ENCODE assay signal across 17 cellular contexts in genomic region chr14:95008445-95009217, GRCh38.
"Had no signal": no experiment of that assay in that cellular context is flagged by ENCODE, and none has a peak within 500 bp of the region (broad histone marks: within the 10 kb centered on the region; RNA-seq: fewer than 3 reads in every experiment).

No MANE protein-coding gene starts in this region.

- H3K27ac Mint-ChIP-seq: activated CD4-positive, alpha-beta memory T cell treated with anti-CD3 and anti-CD28 coated beads for 36 hours; activated naive CD8-positive, alpha-beta T cell; activated T-helper 1 cell treated with anti-CD3 and anti-CD28 coated beads, Interleukin-12 subunit alpha, Interleukin-12 subunit beta, Interleukin-2, Interleukin-4 antibody, amounts not matched to agents 30 ng/mL and 10 ng/mL and 1 ng/mL, durations not matched to agents 14 hours and 24 hours and 36 hours; naive thymus-derived CD4-positive, alpha-beta T cell; stimulated activated memory B cell treated with anti-CD40 and anti-IgM and Interleukin-4, amounts not matched to agents 10 μg/mL and 1 μg/mL and 100 μg/mL, for 72 hours; T-helper 2 cell treated with Interferon-gamma antibody and Interleukin-4, amounts not matched to agents 5 μg/mL and 100 μg/mL, for 36 hours; WTC11 had no signal

- H3K4me3 Mint-ChIP-seq: activated CD4-positive, alpha-beta memory T cell treated with anti-CD3 and anti-CD28 coated beads for 36 hours; activated naive CD8-positive, alpha-beta T cell; activated T-helper 1 cell treated with anti-CD3 and anti-CD28 coated beads, Interleukin-12 subunit alpha, Interleukin-12 subunit beta, Interleukin-2, Interleukin-4 antibody, amounts not matched to agents 30 ng/mL and 10 ng/mL and 1 ng/mL, durations not matched to agents 14 hours and 24 hours and 36 hours; naive thymus-derived CD4-positive, alpha-beta T cell; stimulated activated memory B cell treated with anti-CD40 and anti-IgM and Interleukin-4, amounts not matched to agents 10 μg/mL and 1 μg/mL and 100 μg/mL, for 72 hours; T-helper 2 cell treated with Interferon-gamma antibody and Interleukin-4, amounts not matched to agents 5 μg/mL and 100 μg/mL, for 36 hours; WTC11 had no signal

- ATAC-seq: left colon; mucosa of descending colon; naive thymus-derived CD4-positive, alpha-beta T cell; right lobe of liver; stimulated activated memory B cell treated with anti-CD40 and anti-IgM and Interleukin-4, amounts not matched to agents 10 μg/mL and 1 μg/mL and 100 μg/mL, for 72 hours; WTC11 had no signal

- H3K9me3 Mint-ChIP-seq: activated CD4-positive, alpha-beta memory T cell treated with anti-CD3 and anti-CD28 coated beads for 36 hours; activated T-helper 1 cell treated with anti-CD3 and anti-CD28 coated beads, Interleukin-12 subunit alpha, Interleukin-12 subunit beta, Interleukin-2, Interleukin-4 antibody, amounts not matched to agents 30 ng/mL and 10 ng/mL and 1 ng/mL, durations not matched to agents 14 hours and 24 hours and 36 hours; stimulated activated memory B cell treated with anti-CD40 and anti-IgM and Interleukin-4, amounts not matched to agents 10 μg/mL and 1 μg/mL and 100 μg/mL, for 72 hours; T-helper 2 cell treated with Interferon-gamma antibody and Interleukin-4, amounts not matched to agents 5 μg/mL and 100 μg/mL, for 36 hours; WTC11 had no signal

- H3K4me1 Mint-ChIP-seq: stimulated activated memory B cell treated with anti-CD40 and anti-IgM and Interleukin-4, amounts not matched to agents 10 μg/mL and 1 μg/mL and 100 μg/mL, for 72 hours had no signal

- H3K36me3 Mint-ChIP-seq: activated CD4-positive, alpha-beta memory T cell treated with anti-CD3 and anti-CD28 coated beads for 36 hours; stimulated activated memory B cell treated with anti-CD40 and anti-IgM and Interleukin-4, amounts not matched to agents 10 μg/mL and 1 μg/mL and 100 μg/mL, for 72 hours; WTC11 had no signal

- DNase-seq: activated CD4-positive, alpha-beta memory T cell treated with anti-CD3 and anti-CD28 coated beads for 36 hours; activated CD4-positive, alpha-beta T cell treated with anti-CD3 and anti-CD28 coated beads for 4 hours; activated T-cell treated with anti-CD3 and anti-CD28 coated beads for 4 hours; amniotic stem cell; dorsolateral prefrontal cortex; hippocampal formation; left colon; mammary epithelial cell; mucosa of descending colon; naive thymus-derived CD4-positive, alpha-beta T cell; right lobe of liver; stimulated activated CD4-positive, alpha-beta T cell treated with anti-CD3 and anti-CD28 coated beads, Interleukin-4, amount 100 ng/mL, for 24 hours had no signal
